8 cellular contexts compared by ENCODE assay signal in the genomic region with DNA sequence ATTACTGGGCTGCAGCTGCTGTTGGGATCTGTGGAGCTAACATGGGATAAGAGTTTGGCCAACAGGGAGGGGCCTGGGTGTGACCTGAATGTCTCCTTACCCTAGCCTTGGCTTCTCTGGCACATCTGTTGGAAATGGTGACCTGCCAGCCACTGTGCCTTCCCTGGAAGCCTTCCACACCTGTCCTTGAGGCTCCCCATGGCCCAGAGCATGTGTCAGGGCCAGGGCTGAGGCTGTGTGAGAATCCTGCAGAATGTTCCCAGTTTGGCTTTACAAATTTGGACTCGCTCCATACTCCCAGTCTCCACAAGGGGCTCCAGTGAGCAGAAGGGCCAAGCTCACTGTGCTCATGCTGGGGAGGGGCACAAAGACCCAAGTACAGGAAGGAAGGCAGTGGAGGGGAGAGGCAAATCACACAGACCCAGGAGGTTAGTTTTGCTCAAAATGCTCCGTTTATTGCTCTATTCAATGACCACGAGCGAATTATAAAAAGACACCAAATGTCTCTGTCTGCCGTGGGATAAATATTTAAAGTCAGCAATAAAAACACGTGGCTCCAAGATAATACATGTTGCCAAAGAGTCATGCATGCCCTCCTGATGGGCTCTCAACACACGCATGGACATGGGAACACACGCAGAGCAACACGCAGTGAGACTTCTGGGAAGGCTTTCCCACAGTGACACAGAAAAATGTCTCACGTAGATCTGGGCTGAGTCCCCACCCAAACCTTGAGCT. TPM values are rescaled to one million over a fixed set of nuclear protein-coding genes. Genes with fewer than 3 reads are reported as not detected.
DNase-seq lines count a peak whose midpoint lies in the region; ATAC-seq, FAIRE-seq and TF ChIP-seq lines count a peak whose summit lies in the region.

No MANE protein-coding gene starts in this region.

- POLR2A ChIA-PET in endothelial cell of umbilical vein (lab: Charles Lee): no interaction called here
- POLR2A ChIA-PET in naive thymus-derived CD8-positive, alpha-beta T cell (lab: Charles Lee): interaction anchor here (0.5 to 1.3 kb wide), 4 partner anchors 56 to 194 kb away, joined by 3 to 7 read pairs (median 3); a partner anchor contains a TSS

- H3K4me1 ChIP-seq in endothelial cell of umbilical vein (ENCODE audit: control insufficient read depth, extremely low read depth, insufficient read depth, low read length): no peaks in the 10 kb centered on the region

- H3K27me3 Mint-ChIP-seq in naive thymus-derived CD8-positive, alpha-beta T cell: peaks cover 0 to 3% (median 0%) of the 10 kb centered on the region in 5 donors

- dilution Hi-C loops in endothelial cell of umbilical vein (cut with MboI; ENCODE audit: extremely low pct_ligation_motif_present, low sequenced_read_pairs): no loop called here

- H3K4me2 ChIP-seq in endothelial cell of umbilical vein (ENCODE audit: insufficient read depth, low read length): no peak overlapping the region

- DNase-seq in ACHN (peak; percentile 30), Kasumi-1 (lab: John Stamatoyannopoulos, UW) (peak; percentile 55 to 66), endothelial cell of umbilical vein (ENCODE audit: low read depth, low spot score) (peak; percentile 41)
- peak; percentile 37 to 44 for DNase-seq in activated CD4-positive, alpha-beta T cell treated with anti-CD3 and anti-CD28 coated beads, Interleukin-2, amount 50 U/mL, for 4 hours
- peak; percentile 23 to 74 (median 47) for DNase-seq in naive thymus-derived CD8-positive, alpha-beta T cell
- no peak for DNase-seq in NK-92 treated with Interleukin-12 subunit alpha and Interleukin-12 subunit beta, amount 100 ng/mL, for 24 hours (lab: John Stamatoyannopoulos, UW)

- FAIRE-seq in endothelial cell of umbilical vein (lab: Jason Lieb, UNC): peak; percentile 92

- no TSS peak for BruUV-seq in endothelial cell of umbilical vein (replicated peaks; lab: Mats Ljungman, UMichigan)

- no peak overlapping the region for H3K27ac ChIP-seq in endothelial cell of umbilical vein (ENCODE audit: insufficient read depth, low read depth, low read length)

- H3K27ac Mint-ChIP-seq in naive thymus-derived CD8-positive, alpha-beta T cell: peak overlapping the region in 6 of 10 donors; percentile 0 to 69 (median 42)

- H3K4me3 Mint-ChIP-seq in naive thymus-derived CD8-positive, alpha-beta T cell: peak overlapping the region in 5 of 10 donors; percentile 12 to 60 (median 24)

- H2AFZ ChIP-seq in endothelial cell of umbilical vein (ENCODE audit: low read depth, low read length): peak overlapping the region; percentile 38

- CTCF ChIA-PET in endothelial cell of umbilical vein (lab: Charles Lee): interaction anchor here (0.8 to 2.7 kb wide), 21 partner anchors 9 to 612 kb away, joined by 3 to 21 read pairs (median 4); a partner anchor contains a TSS

- H3K36me3 ChIP-seq in endothelial cell of umbilical vein (ENCODE audit: control insufficient read depth in 2 of 2, extremely low read depth in 1 of 2, insufficient read depth in 2 of 2, low read length in 2 of 2): no peaks in the 10 kb centered on the region

- H3K4me1 Mint-ChIP-seq in naive thymus-derived CD8-positive, alpha-beta T cell: peaks cover 11 to 19% (median 14%) of the 10 kb centered on the region in 4 donors

- H3K36me3 Mint-ChIP-seq in naive thymus-derived CD8-positive, alpha-beta T cell: no peaks in the 10 kb centered on the region

- peaks cover 0 to 3% of the 10 kb centered on the region in 2 experiments for H3K27me3 ChIP-seq in endothelial cell of umbilical vein (ENCODE audit: control insufficient read depth in 2 of 2, insufficient read depth in 2 of 2, low read length in 2 of 2)

- no peaks in the 10 kb centered on the region for H4K20me1 ChIP-seq in endothelial cell of umbilical vein (replicated peaks; ENCODE audit: control insufficient read depth, extremely low read depth, insufficient read depth, low read length)

- TF ChIP-seq CTCF in GM12801 (IDR thresholded peaks at IDR 0.05; ENCODE audit: extremely low read depth, insufficient read length) (peak; percentile 39), endothelial cell of umbilical vein (IDR thresholded peaks at IDR 0.05; ENCODE audit: extremely low read depth in 1 of 2, insufficient read depth in 1 of 2, low read depth in 1 of 2, low read length in 2 of 2) (peak; percentile 72 to 83)

- H3K9ac ChIP-seq in endothelial cell of umbilical vein (replicated peaks; ENCODE audit: extremely low read depth, insufficient read depth, low read length): no peak overlapping the region

- TF ChIP-seq POLR2A in endothelial cell of umbilical vein (IDR thresholded peaks at IDR 0.05; ENCODE audit: low read depth, low read length): no peak

- H3K9me3 Mint-ChIP-seq in naive thymus-derived CD8-positive, alpha-beta T cell: no peaks in the 10 kb centered on the region

- intact Hi-C loops in endothelial cell of umbilical vein (cut with micrococcal nuclease): no loop called here

- H3K79me2 ChIP-seq in endothelial cell of umbilical vein (ENCODE audit: control insufficient read depth, insufficient read depth, low read length): no peaks in the 10 kb centered on the region

- H3K4me3 ChIP-seq in endothelial cell of umbilical vein (replicated peaks in 1 of 3; ENCODE audit: insufficient read depth in 1 of 3, low read depth in 1 of 3, low read length in 3 of 3): no peak overlapping the region

- in situ Hi-C loops in ACHN (cut with HindIII; ENCODE audit: low pct_ligation_motif_present, low pct_unique_long_range_greater_than_20kb, low sequenced_read_pairs): no loop called here

- no peaks in the 10 kb centered on the region for H3K9me1 ChIP-seq in endothelial cell of umbilical vein (replicated peaks; ENCODE audit: control insufficient read depth, extremely low read depth, insufficient read depth, low read length)

- ATAC-seq in naive thymus-derived CD8-positive, alpha-beta T cell: peak; percentile 81 to 94
- ATAC-seq in GM19324 (IDR thresholded peaks at IDR 0.05; ENCODE audit: low FRiP score, unreplicated experiment): no peak

- H3K9me3 ChIP-seq in endothelial cell of umbilical vein (replicated peaks; ENCODE audit: control insufficient read depth, insufficient read depth, low read length): no peaks in the 10 kb centered on the region

TF ChIP-seq in endothelial cell of umbilical vein, 7 proteins besides CTCF, POLR2A, EP300 and RAD21:
- TF ChIP-seq, protein P1, sequence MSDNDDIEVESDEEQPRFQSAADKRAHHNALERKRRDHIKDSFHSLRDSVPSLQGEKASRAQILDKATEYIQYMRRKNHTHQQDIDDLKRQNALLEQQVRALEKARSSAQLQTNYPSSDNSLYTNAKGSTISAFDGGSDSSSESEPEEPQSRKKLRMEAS (IDR thresholded peaks at IDR 0.05; ENCODE audit: insufficient read depth, insufficient read length): no peak
- TF ChIP-seq EZH2 (IDR thresholded peaks at IDR 0.05; ENCODE audit: borderline replicate concordance, low read depth, low read length, severe bottlenecking) (no peak), GATA2 (IDR thresholded peaks at IDR 0.05; ENCODE audit: insufficient read depth, insufficient read length, low read depth, low read length) (no peak), MYC (IDR thresholded peaks at IDR 0.05; ENCODE audit: low read depth, low read length) (no peak), POLR2AphosphoS5 (IDR thresholded peaks at IDR 0.05; ENCODE audit: insufficient read depth, low read depth, low read length) (no peak), JUN (IDR thresholded peaks at IDR 0.05; ENCODE audit: borderline replicate concordance, insufficient read depth, insufficient read length, low read depth) (no peak), FOS (IDR thresholded peaks at IDR 0.05; ENCODE audit: borderline replicate concordance, insufficient read depth, low read length) (no peak)

RNA-seq across cellular contexts. Expression of a gene that starts 1.7 kb away (rescaled TPM):
- total RNA-seq in endothelial cell of umbilical vein: not detected in 2 replicates
- polyA plus RNA-seq in endothelial cell of umbilical vein: not detected in 2 replicates
- 0.01 TPM in 1 of 2 replicates, not detected in the other for polyA plus RNA-seq in endothelial cell of umbilical vein (2011; cell fraction: cytosol; rRNA removed)
- 0.15 and 0.17 TPM in 2 replicates for polyA plus RNA-seq in endothelial cell of umbilical vein (2011; cell fraction: nucleus; rRNA removed)
- polyA plus RNA-seq in endothelial cell of umbilical vein (2012): not detected in 2 replicates
- polyA minus RNA-seq in endothelial cell of umbilical vein: not detected in 2 replicates
- not detected for polyA minus RNA-seq in endothelial cell of umbilical vein (2011; cell fraction: cytosol; rRNA and poly(A)+ RNA removed)
- not detected in 2 replicates for polyA minus RNA-seq in endothelial cell of umbilical vein (2011; cell fraction: nucleus; rRNA and poly(A)+ RNA removed)
- 1 to 10 TPM; 4.1 to 5.4 TPM for total RNA-seq in naive thymus-derived CD8-positive, alpha-beta T cell
- 1 to 10 TPM; 2.3 to 5.3 (median 4.6) TPM for polyA plus RNA-seq in naive thymus-derived CD8-positive, alpha-beta T cell

RNA-seq across cellular contexts. Expression of a gene that starts 29.1 kb away (rescaled TPM):
- total RNA-seq in endothelial cell of umbilical vein: 2.5 and 2.6 TPM in 2 replicates
- 2.1 and 3.8 TPM in 2 replicates for polyA plus RNA-seq in endothelial cell of umbilical vein
- polyA plus RNA-seq in endothelial cell of umbilical vein (2011; cell fraction: cytosol; rRNA removed): 1.2 and 1.3 TPM in 2 replicates
- polyA plus RNA-seq in endothelial cell of umbilical vein (2011; cell fraction: nucleus; rRNA removed): 1.4 and 2.0 TPM in 2 replicates
- polyA plus RNA-seq in endothelial cell of umbilical vein (2012): 2.2 and 3.1 TPM in 2 replicates
- polyA minus RNA-seq in endothelial cell of umbilical vein: 4.4 and 5.8 TPM in 2 replicates
- not detected for polyA minus RNA-seq in endothelial cell of umbilical vein (2011; cell fraction: cytosol; rRNA and poly(A)+ RNA removed)
- polyA minus RNA-seq in endothelial cell of umbilical vein (2011; cell fraction: nucleus; rRNA and poly(A)+ RNA removed): 4.3 and 4.9 TPM in 2 replicates
- 1 to 10 TPM; 4.6 to 6.7 TPM for total RNA-seq in naive thymus-derived CD8-positive, alpha-beta T cell
- 1 to 10 TPM in 2 of 3 donors, under 1 TPM in 1; 0.43 to 1.9 (median 1.2) TPM for polyA plus RNA-seq in naive thymus-derived CD8-positive, alpha-beta T cell
